ENCODE assay signal across 8 cellular contexts in the genomic region with DNA sequence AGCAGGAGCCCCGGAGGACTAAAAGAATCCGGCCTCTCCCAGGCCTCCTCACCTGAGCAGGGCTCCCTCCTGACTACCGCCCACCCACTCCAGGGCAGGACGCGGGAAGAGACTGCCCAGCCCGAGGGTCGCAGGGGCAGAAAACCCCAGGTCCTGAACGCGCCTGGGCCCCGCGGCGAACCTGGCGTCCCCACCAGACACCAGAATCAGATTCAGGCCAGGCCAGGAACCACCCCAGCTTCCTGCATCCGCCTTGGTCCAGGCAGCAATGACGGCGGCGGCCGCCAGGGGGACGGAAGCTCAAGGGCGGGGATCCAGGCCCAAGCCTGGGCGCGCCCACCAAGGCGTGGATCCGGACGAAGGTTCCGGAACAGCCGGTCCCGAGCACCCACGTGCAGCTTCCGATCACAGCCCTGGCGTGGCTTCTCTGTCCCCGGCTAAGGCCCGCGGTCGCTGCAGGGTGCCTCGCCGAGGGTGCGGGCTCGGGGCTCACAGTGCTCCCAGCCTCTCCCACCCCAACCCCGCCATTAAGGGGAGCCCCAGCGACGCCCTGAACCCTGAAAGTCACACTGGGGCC. TPM values are rescaled to one million over a fixed set of nuclear protein-coding genes. Genes with fewer than 3 reads are reported as not detected.
DNase-seq lines count a peak whose midpoint lies in the region; ATAC-seq, FAIRE-seq and TF ChIP-seq lines count a peak whose summit lies in the region.

No MANE protein-coding gene starts in this region.

- peak; percentile 93 for ATAC-seq in upper lobe of right lung
- no peak for ATAC-seq in GM18519 (IDR thresholded peaks at IDR 0.05; ENCODE audit: low FRiP score, unreplicated experiment)

- peak overlapping the region; percentile 75 for H2AFZ ChIP-seq in H9 (ENCODE audit: low read length)

- no peak overlapping the region for H3K27ac ChIP-seq in H9 (ENCODE audit: insufficient read length, low read depth, low read length)
- peak overlapping the region in 2 of 5 donors; percentile 67 to 74 for H3K27ac ChIP-seq in adrenal gland
- peak overlapping the region; percentile 75 for H3K27ac ChIP-seq in left ventricle myocardium inferior (replicated peaks)
- peak overlapping the region; percentile 76 for H3K27ac ChIP-seq in upper lobe of right lung

- no peak overlapping the region for H3T11ph ChIP-seq in H9 (ENCODE audit: low read length)

- H2AK5ac ChIP-seq in H9 (ENCODE audit: insufficient read length, low read length), result no peak overlapping the region

- no peaks in the 10 kb centered on the region for H3K9me3 ChIP-seq in H9 (ENCODE audit: control insufficient read depth, low read depth, low read length)
- no peaks in the 10 kb centered on the region for H3K9me3 ChIP-seq in adrenal gland (replicated peaks in 1 of 3)
- no peaks in the 10 kb centered on the region for H3K9me3 ChIP-seq in left ventricle myocardium inferior (replicated peaks)
- no peaks in the 10 kb centered on the region for H3K9me3 ChIP-seq in upper lobe of right lung

- H3K4me3 Mint-ChIP-seq in H9, result peak overlapping the region in 1 of 2 experiments; percentile 1; a peak in 3 of 5 replicates

- peaks cover 4% of the 10 kb centered on the region; the same call in 1 of the 2 replicates for H3K4me1 ChIP-seq in H9 (ENCODE audit: insufficient read depth, low read length)
- H3K4me1 ChIP-seq in adrenal gland (replicated peaks in 1 of 2), result no peaks in the 10 kb centered on the region
- H3K4me1 ChIP-seq in left ventricle myocardium inferior, result peaks cover 9% of the 10 kb centered on the region
- peaks cover 8% of the 10 kb centered on the region for H3K4me1 ChIP-seq in upper lobe of right lung

- H3K27me3 Mint-ChIP-seq in H9 (ENCODE audit: low read depth), result peaks cover 7% of the 10 kb centered on the region; the same call in 1 of the 2 replicates

- H3K56ac ChIP-seq in H9 (ENCODE audit: insufficient read length, low read depth, low read length), result no peak overlapping the region

- no peak for TF ChIP-seq POLR2A in adrenal gland (IDR thresholded peaks at IDR 0.05)

- H2BK20ac ChIP-seq in H9 (ENCODE audit: low read depth, low read length, poor library complexity, severe bottlenecking), result no peak overlapping the region

- FAIRE-seq in D721Med (lab: Jason Lieb, UNC), result no peak

- no peak for DNase-seq in D721Med (ENCODE audit: insufficient read length, low spot score)
- peak; percentile 85 for DNase-seq in H9
- peak; percentile 81 to 92 (median 86) for DNase-seq in T-helper 1 cell
- DNase-seq in adrenal gland, result peak; percentile 68 to 88 (median 83)
- DNase-seq in left ventricle myocardium inferior, result peak; percentile 92
- peak; percentile 32 for DNase-seq in putamen (ENCODE audit: low spot score)
- DNase-seq in upper lobe of right lung, result peak; percentile 94

- H2BK12ac ChIP-seq in H9 (ENCODE audit: insufficient read length, low read depth, low read length), result peak overlapping the region; percentile 67

- H4K91ac ChIP-seq in H9 (ENCODE audit: insufficient read length, low read depth, low read length), result no peak overlapping the region

- peaks cover 0 to 10% of the 10 kb centered on the region in 2 experiments; a peak in 2 of 4 replicates for H3K4me1 Mint-ChIP-seq in H9

- H3K79me2 ChIP-seq in H9 (ENCODE audit: insufficient read depth, low read length), result no peaks in the 10 kb centered on the region

- no CpG with 5 or more reads among the region's 42 CpGs for WGBS in H9 (ENCODE audit: extremely low coverage, insufficient read length, low lambda C conversion rate)
- 22 to 60% (median 33%) methylated on average over 2 to 42 of the region's 42 CpGs for WGBS in adrenal gland, 4 donors

- H3K18ac ChIP-seq in H9 (ENCODE audit: insufficient read length, low read depth, low read length), result peak overlapping the region; percentile 96

- H2BK5ac ChIP-seq in H9 (ENCODE audit: insufficient read length, low read length), result no peak overlapping the region

- H4K5ac ChIP-seq in H9 (ENCODE audit: insufficient read length, low read depth, low read length), result no peak overlapping the region

- TF ChIP-seq CTCF in D721Med (IDR thresholded peaks at IDR 0.05; ENCODE audit: insufficient read depth, missing control alignments) (peak; percentile 32), H9 (conservative IDR thresholded peaks at IDR 0.05) (peak; percentile 93), adrenal gland (IDR thresholded peaks at IDR 0.05) (peak; percentile 63 to 92 (median 76)), left ventricle myocardium inferior (IDR thresholded peaks at IDR 0.05; ENCODE audit: borderline replicate concordance) (peak; percentile 84), upper lobe of right lung (IDR thresholded peaks at IDR 0.05) (peak; percentile 85)

- peaks cover 4% of the 10 kb centered on the region for H3K23me2 ChIP-seq in H9 (ENCODE audit: insufficient read length, low read depth, low read length, poor library complexity, severe bottlenecking)

- peak overlapping the region; percentile 17 for H3K4me2 ChIP-seq in H9 (ENCODE audit: insufficient read depth, insufficient read length, low read length)

- H3K27ac Mint-ChIP-seq in H9, result no peak overlapping the region

- no peaks in the 10 kb centered on the region; a peak in 1 of 5 replicates for H3K9me3 Mint-ChIP-seq in H9

- intact Hi-C loops in adrenal gland (cut with DNase I), result no loop called here
- intact Hi-C loops in left ventricle myocardium inferior (cut with micrococcal nuclease), result loop anchor here (10.0 kb wide), 1 partner anchor 65 kb away; a partner anchor contains a TSS
- intact Hi-C loops in upper lobe of right lung (cut with DNase I), result no loop called here

- H4K8ac ChIP-seq in H9 (replicated peaks; ENCODE audit: insufficient read length, low read depth, low read length), result peak overlapping the region; percentile 84

- H3K27me3 ChIP-seq in H9 (ENCODE audit: insufficient read depth, low read length) (no peaks in the 10 kb centered on the region), adrenal gland (no peaks in the 10 kb centered on the region), left ventricle myocardium inferior (ENCODE audit: low read depth) (no peaks in the 10 kb centered on the region), upper lobe of right lung (no peaks in the 10 kb centered on the region)

- H3K79me1 ChIP-seq in H9 (ENCODE audit: insufficient read depth, low read depth, low read length, poor library complexity, severe bottlenecking), result no peaks in the 10 kb centered on the region

- H3K4me3 ChIP-seq in adrenal gland (peak overlapping the region in 1 of 4 donors; percentile 45), left ventricle myocardium inferior (peak overlapping the region; percentile 56), upper lobe of right lung (peak overlapping the region; percentile 40)

- no peak overlapping the region for H3K4ac ChIP-seq in H9 (ENCODE audit: low read depth, low read length)

- H3K9ac ChIP-seq in H9 (ENCODE audit: extremely low read depth, insufficient read length, low read length), result no peak overlapping the region

- no peak overlapping the region for H2BK15ac ChIP-seq in H9 (ENCODE audit: low read depth, low read length)

- no peak overlapping the region for H2BK120ac ChIP-seq in H9 (ENCODE audit: low read depth, low read length, poor library complexity, severe bottlenecking)

- peak overlapping the region; percentile 85 for H3K14ac ChIP-seq in H9 (ENCODE audit: insufficient read depth, low read length)

- H3K23ac ChIP-seq in H9 (ENCODE audit: insufficient read length, low read depth, low read length), result no peak overlapping the region

- no peaks in the 10 kb centered on the region for H3K36me3 Mint-ChIP-seq in H9 (ENCODE audit: insufficient read depth in 1 of 3, low read depth in 3 of 3)

- no peaks in the 10 kb centered on the region for H4K20me1 ChIP-seq in H9 (ENCODE audit: control insufficient read depth, insufficient read depth, insufficient read length)

- H3K36me3 ChIP-seq in adrenal gland (replicated peaks in 1 of 2), result no peaks in the 10 kb centered on the region
- no peaks in the 10 kb centered on the region for H3K36me3 ChIP-seq in left ventricle myocardium inferior
- H3K36me3 ChIP-seq in upper lobe of right lung, result no peaks in the 10 kb centered on the region

RNA-seq across cellular contexts. Expression of a gene that starts 3.6 kb away (rescaled TPM):
- total RNA-seq in H9 (2021) (0.92 TPM in 1 of 2 replicates, not detected in the other), adrenal gland (not detected), left ventricle myocardium inferior (not detected), upper lobe of right lung (not detected)
- polyA plus RNA-seq in adrenal gland, result not detected

RNA-seq across cellular contexts. Expression of a gene that starts 19.3 kb away (rescaled TPM):
- total RNA-seq in H9 (2021) (0.90 and 1.4 TPM in 2 replicates), adrenal gland (not detected), left ventricle myocardium inferior (not detected), upper lobe of right lung (3.2 TPM)
- 1 to 10 TPM in 1 of 3 donors, not detected in 2; 1.0 TPM for polyA plus RNA-seq in adrenal gland

RNA-seq across cellular contexts. Expression of a gene that starts 25.4 kb away (rescaled TPM):
- total RNA-seq in H9 (2021) (10.3 and 10.5 TPM in 2 replicates), adrenal gland (1 to 10 TPM in 5 of 8 donors, under 1 TPM in 2, not detected in 1; 0.39 to 5.0 (median 3.7) TPM), left ventricle myocardium inferior (0.22 TPM), upper lobe of right lung (14.4 TPM)
- polyA plus RNA-seq in adrenal gland, result 10 to 100 TPM in 2 of 3 donors, under 1 TPM in 1; 0.68 to 23.1 (median 11.2) TPM

RNA-seq across cellular contexts. Expression of a gene that starts 43.0 kb away (rescaled TPM):
- total RNA-seq in H9 (2021) (0.37 and 0.68 TPM in 2 replicates), adrenal gland (1 to 10 TPM in 2 of 8 donors, under 1 TPM in 1, not detected in 5; 0.30 to 3.1 (median 1.9) TPM), left ventricle myocardium inferior (0.82 TPM), upper lobe of right lung (3.7 TPM)
- polyA plus RNA-seq in adrenal gland, result 1 to 10 TPM in 2 of 3 donors, under 1 TPM in 1; 0.64 to 4.5 (median 1.5) TPM

Comparison
In these comparisons a context has a peak if more than half of its experiments do, and no peak if none do; other contexts are left out.
1. CTCF ChIP-seq: peak in every context shown above with its lines; median percentile 93 in H9; 85 in upper lobe of right lung; 84 in left ventricle myocardium inferior; 76 in adrenal gland; 32 in D721Med.